In the genomic region with DNA sequence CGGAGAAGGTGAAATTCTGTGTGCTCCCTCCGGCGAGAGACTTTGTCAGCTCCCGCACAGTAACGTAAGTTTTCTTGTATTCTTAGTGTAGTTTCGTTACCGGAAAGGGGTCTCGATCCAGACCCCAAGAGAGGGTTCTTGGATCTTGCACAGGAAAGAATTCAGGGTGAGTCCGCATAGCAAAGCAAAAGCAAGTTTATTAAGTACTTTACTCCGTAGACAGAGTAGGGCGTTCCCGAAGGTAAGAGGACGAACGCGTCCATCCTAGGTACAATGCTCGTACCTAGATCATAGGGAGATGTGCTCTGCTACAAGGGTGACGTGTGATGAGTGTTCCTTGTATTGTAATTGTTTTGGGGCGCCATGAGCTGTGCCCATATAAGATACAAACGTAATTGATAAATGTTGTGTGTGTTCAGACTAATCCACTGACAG, we compare ENCODE assay signal across 8 cellular contexts. TPM values are rescaled to one million over a fixed set of nuclear protein-coding genes. Genes with fewer than 3 reads are reported as not detected.
A peak's percentile ranks its signal among the peaks of the same experiment; 100 is the strongest.
DNase-seq lines count a peak whose midpoint lies in the region; ATAC-seq, FAIRE-seq and TF ChIP-seq lines count a peak whose summit lies in the region.

No MANE protein-coding gene starts in this region.

- TF ChIP-seq EP300 in esophagus muscularis mucosa (IDR thresholded peaks at IDR 0.05), result no peak

- FAIRE-seq in pancreas (lab: Jason Lieb, UNC), result no peak

- CTCF ChIA-PET in RWPE1 (lab: Yijun Ruan, JAX), result no interaction called here

- no peaks in the 10 kb centered on the region for H3K27me3 ChIP-seq in esophagus muscularis mucosa
- H3K27me3 ChIP-seq in pancreas, result no peaks in the 10 kb centered on the region

- POLR2A ChIA-PET in RWPE1 (lab: Yijun Ruan, JAX; ENCODE audit: low non-redundant PET), result no interaction called here

- intact Hi-C loops in esophagus muscularis mucosa (cut with DNase I), result loop anchor here (5.0 to 10.0 kb wide), 2 partner anchors 46 to 1453 kb away; a partner anchor contains a TSS
- intact Hi-C loops in pancreas (cut with DNase I), result no loop called here

- H3K4me3 ChIP-seq in esophagus muscularis mucosa (peak overlapping the region; percentile 78 to 98 (median 91)), pancreas (peak overlapping the region; percentile 73 to 99 (median 96))

- H3K9me3 ChIP-seq in esophagus muscularis mucosa (no peaks in the 10 kb centered on the region), pancreas (no peaks in the 10 kb centered on the region)

- peaks cover 0 to 23% (median 15%) of the 10 kb centered on the region in 4 donors for H3K36me3 ChIP-seq in esophagus muscularis mucosa
- H3K36me3 ChIP-seq in pancreas, result peaks cover 0 to 6% (median 0%) of the 10 kb centered on the region in 3 donors

- ATAC-seq in HG02763 (IDR thresholded peaks at IDR 0.05; ENCODE audit: unreplicated experiment) (peak; percentile 6), pancreas (peak in 3 of 4 donors; percentile 16 to 18 (median 17))

- TF ChIP-seq POLR2A in esophagus muscularis mucosa (IDR thresholded peaks at IDR 0.05; ENCODE audit: low read depth), result no peak

- H3K27ac ChIP-seq in RWPE1 (peak overlapping the region; percentile 83), esophagus muscularis mucosa (replicated peaks in 1 of 4) (peak overlapping the region; percentile 94 to 96 (median 95)), pancreas (peak overlapping the region; percentile 82 to 93 (median 84))

- TF ChIP-seq CTCF in RWPE1 (conservative IDR thresholded peaks at IDR 0.05; ENCODE audit: low read depth), result no peak
- no peak for TF ChIP-seq CTCF in esophagus muscularis mucosa (IDR thresholded peaks at IDR 0.05)
- TF ChIP-seq CTCF in pancreas (IDR thresholded peaks at IDR 0.05), result no peak

- H3K4me1 ChIP-seq in esophagus muscularis mucosa, result peaks cover 41 to 48% (median 45%) of the 10 kb centered on the region in 4 donors
- peaks cover 0 to 27% (median 25%) of the 10 kb centered on the region in 3 donors for H3K4me1 ChIP-seq in pancreas

- DNase-seq in DMS79 (lab: John Stamatoyannopoulos, UW) (peak; percentile 60), DMS79 treated with DMSO at 0.1 percent for 48 hours (lab: John Stamatoyannopoulos, UW) (no peak), RWPE1 (ENCODE audit: low spot score) (no peak), esophagus muscularis mucosa (ENCODE audit: extremely low spot score) (no peak), pancreas (no peak), kidney glomerular epithelial cell (lab: John Stamatoyannopoulos, UW) (no peak), NCI-H2171 (lab: John Stamatoyannopoulos, UW) (no peak)

- 0% methylated on average over 15 of the region's 19 CpGs for WGBS in esophagus muscularis mucosa
- 1% methylated on average over 19 of the region's 19 CpGs for WGBS in pancreas, 2 donors

RNA-seq across cellular contexts. Expression of a gene that starts 0.3 kb away (rescaled TPM):
- total RNA-seq in esophagus muscularis mucosa, result 10 to 100 TPM in 1 of 4 donors, 1 to 10 TPM in 3; 5.8 to 12.9 (median 6.4) TPM
- 1 to 10 TPM; 3.8 to 8.7 (median 6.8) TPM for total RNA-seq in pancreas
- 10 to 100 TPM; 14.1 to 14.3 TPM for polyA plus RNA-seq in pancreas

RNA-seq across cellular contexts. Expression of a gene that starts 0.4 kb away (rescaled TPM):
- total RNA-seq in esophagus muscularis mucosa, result 100 to 1,000 TPM; 142 to 215 (median 176) TPM
- 10 to 100 TPM; 55.9 to 86.4 (median 68.0) TPM for total RNA-seq in pancreas
- 100 to 1,000 TPM in 1 of 2 donors, 10 to 100 TPM in 1; 60.7 to 111 TPM for polyA plus RNA-seq in pancreas

RNA-seq across cellular contexts. Expression of a gene that starts 29.1 kb away (rescaled TPM):
- 100 to 1,000 TPM in 3 of 4 donors, 10 to 100 TPM in 1; 88.0 to 293 (median 180) TPM for total RNA-seq in esophagus muscularis mucosa
- total RNA-seq in pancreas, result 10 to 100 TPM in 4 of 6 donors, 1 to 10 TPM in 2; 8.1 to 21.4 (median 12.1) TPM
- polyA plus RNA-seq in pancreas, result 10 to 100 TPM; 61.4 to 78.9 TPM

RNA-seq across cellular contexts. Expression of a gene that starts 48.0 kb away (rescaled TPM):
- total RNA-seq in esophagus muscularis mucosa (10 to 100 TPM; 38.8 to 83.9 (median 64.7) TPM), pancreas (10 to 100 TPM in 3 of 6 donors, 1 to 10 TPM in 3; 5.4 to 20.2 (median 10.0) TPM)
- polyA plus RNA-seq in pancreas, result 10 to 100 TPM; 38.7 to 90.7 TPM

RNA-seq across cellular contexts. Expression of a gene that starts 55.3 kb away (rescaled TPM):
- under 1 TPM in 3 of 4 donors, not detected in 1; 0.42 to 0.63 (median 0.52) TPM for total RNA-seq in esophagus muscularis mucosa
- 1 to 10 TPM in 2 of 6 donors, under 1 TPM in 4; 0.51 to 1.3 (median 0.87) TPM for total RNA-seq in pancreas
- polyA plus RNA-seq in pancreas, result under 1 TPM; 0.30 to 0.31 TPM
